In genomic region chr4:145881991-145882390, GRCh38 we compare ENCODE assay signal across 1 cellular context.
TF ChIP-seq lines count a peak whose summit lies in the region.

No MANE protein-coding gene starts in this region.

TF ChIP-seq in H1, 55 proteins besides CTCF, POLR2A, EP300 and RAD21:
- TF ChIP-seq, protein P1, sequence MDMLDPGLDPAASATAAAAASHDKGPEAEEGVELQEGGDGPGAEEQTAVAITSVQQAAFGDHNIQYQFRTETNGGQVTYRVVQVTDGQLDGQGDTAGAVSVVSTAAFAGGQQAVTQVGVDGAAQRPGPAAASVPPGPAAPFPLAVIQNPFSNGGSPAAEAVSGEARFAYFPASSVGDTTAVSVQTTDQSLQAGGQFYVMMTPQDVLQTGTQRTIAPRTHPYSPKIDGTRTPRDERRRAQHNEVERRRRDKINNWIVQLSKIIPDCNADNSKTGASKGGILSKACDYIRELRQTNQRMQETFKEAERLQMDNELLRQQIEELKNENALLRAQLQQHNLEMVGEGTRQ (IDR thresholded peaks at IDR 0.05; ENCODE audit: low read length), result peak; percentile 62
- TF ChIP-seq SRF (IDR thresholded peaks at IDR 0.05; ENCODE audit: low read depth, low read length), result no peak
